ENCODE assay signal across 8 cellular contexts in genomic region chr1:168457296-168457695, GRCh38.
A peak's percentile ranks its signal among the peaks of the same experiment; 100 is the strongest.
DNase-seq lines count a peak whose midpoint lies in the region; ATAC-seq, FAIRE-seq and TF ChIP-seq lines count a peak whose summit lies in the region.
"Not testable (repeated sequence)": the region's sequence is repeated elsewhere in the genome, so short reads cannot be mapped to it uniquely, and the experiment has no call there.

No MANE protein-coding gene starts in this region.

- intact Hi-C loops in CD4-positive, alpha-beta memory T cell (cut with micrococcal nuclease); K562 (cut with micrococcal nuclease); esophagus muscularis mucosa (cut with DNase I); transverse colon (cut with DNase I; ENCODE audit: low total_unique reads): not testable (repeated sequence)

- not testable (repeated sequence) for ATAC-seq in activated T-cell treated with anti-CD3 and anti-CD28 coated beads, Interleukin-2, amount 50 U/mL, for 4 hours; K562; natural killer cell treated with Interleukin-12 subunit alpha and Interleukin-12 subunit beta and Interleukin-15 and Interleukin-18, amount 100 ng/mL, for 72 hours

- not testable (repeated sequence) for H3K4me1 ChIP-seq in CD4-positive, alpha-beta memory T cell (ENCODE audit: insufficient read depth, low read length); K562 (replicated peaks in 1 of 2; ENCODE audit: control insufficient read depth in 2 of 2, insufficient read depth in 2 of 2, low read length in 2 of 2); transverse colon
- H3K4me1 ChIP-seq in esophagus muscularis mucosa, result peaks cover 0 to 18% (median 7%) of the 10 kb centered on the region in 4 donors

- POLR2A ChIA-PET in CD4-positive, alpha-beta memory T cell (lab: Charles Lee; ENCODE audit: partially characterized antibody), result interaction anchor here (1.0 kb wide), 1 partner anchor 14 kb away, joined by 3 read pairs; no protein-coding TSS in a partner anchor
- POLR2A ChIA-PET in K562 (lab: Yijun Ruan, JAX), result not testable (repeated sequence)

- peak; percentile 78 for FAIRE-seq in RCC 7860 (lab: Jason Lieb, UNC)
- FAIRE-seq in K562 (lab: Jason Lieb, UNC), result not testable (repeated sequence)

- in situ Hi-C loops in K562 (cut with MboI), result not testable (repeated sequence)
- in situ Hi-C loops in transverse colon (cut with MboI; ENCODE audit: low pct_ligation_motif_present in 1 of 4, low pct_unique_long_range_greater_than_20kb in 1 of 4, low sequenced_read_pairs in 3 of 4), result loop anchor here in 1 of 4 donors (25.0 kb wide), 1 partner anchor 655 kb away; the partner anchor contains the start of gene ATP1B1

- H3K79me2 ChIP-seq in K562 (ENCODE audit: control insufficient read depth, insufficient read depth, low read length), result not testable (repeated sequence)

- WGBS in K562 (ENCODE audit: insufficient coverage, low coverage, missing lambda C conversion rate), result under 1% methylated on average over 8 of the region's 8 CpGs
- 92% methylated on average over 8 of the region's 8 CpGs for WGBS in esophagus muscularis mucosa
- 37 to 46% methylated on average over 6 to 8 of the region's 8 CpGs for WGBS in transverse colon (ENCODE audit: low coverage in 1 of 2), 2 donors

- H4K20me1 ChIP-seq in K562 (replicated peaks; ENCODE audit: control insufficient read depth, insufficient read depth, low read length), result not testable (repeated sequence)

- H3K27me3 ChIP-seq in CD4-positive, alpha-beta memory T cell (ENCODE audit: insufficient read depth, low read length); K562 (ENCODE audit: control insufficient read depth in 2 of 2, insufficient read depth in 2 of 2, low read length in 2 of 2); esophagus muscularis mucosa; transverse colon: not testable (repeated sequence)

- not testable (repeated sequence) for TF ChIP-seq RAD21 in K562 (CRISPR knock-in tag; conservative IDR thresholded peaks at IDR 0.05 in 1 of 2, IDR thresholded peaks at IDR 0.05 in 1 of 2)

- not testable (repeated sequence) for H3K4me3 ChIP-seq in CD4-positive, alpha-beta memory T cell (ENCODE audit: low read length in 2 of 2); K562; esophagus muscularis mucosa; transverse colon

- not testable (repeated sequence) for DNase-seq in CD4-positive, alpha-beta memory T cell; activated T-cell treated with anti-CD3 and anti-CD28 coated beads, Interleukin-2, amount 50 U/mL, for 4 hours; K562 (ENCODE audit: extremely low read depth in 1 of 4, low spot score in 3 of 4); natural killer cell treated with Interleukin-12 subunit alpha and Interleukin-12 subunit beta and Interleukin-15 and Interleukin-18, amount 100 ng/mL, for 72 hours (ENCODE audit: low spot score); transverse colon
- DNase-seq in HFFc6, result peak; percentile 44
- peak; percentile 43 for DNase-seq in RCC 7860 (ENCODE audit: low spot score)
- DNase-seq in esophagus muscularis mucosa (ENCODE audit: extremely low spot score), result peak; percentile 42

- H3K27ac Mint-ChIP-seq in CD4-positive, alpha-beta memory T cell, result peak overlapping the region in 4 of 7 donors; percentile 33 to 51 (median 38)
- H3K27ac Mint-ChIP-seq in HFFc6, result peak overlapping the region; percentile 54
- peak overlapping the region; percentile 34 to 36 for H3K27ac Mint-ChIP-seq in natural killer cell treated with Interleukin-12 subunit alpha and Interleukin-12 subunit beta and Interleukin-15 and Interleukin-18, amount 100 ng/mL, for 72 hours

- H3K4me1 Mint-ChIP-seq in CD4-positive, alpha-beta memory T cell, result peaks cover 7 to 40% (median 17%) of the 10 kb centered on the region in 4 donors
- H3K4me1 Mint-ChIP-seq in HFFc6 (ENCODE audit: low read depth), result peaks cover 49% of the 10 kb centered on the region
- peaks cover 12% of the 10 kb centered on the region for H3K4me1 Mint-ChIP-seq in activated T-cell treated with anti-CD3 and anti-CD28 coated beads, Interleukin-2, amount 50 U/mL, for 4 hours (ENCODE audit: low read depth)
- H3K4me1 Mint-ChIP-seq in natural killer cell treated with Interleukin-12 subunit alpha and Interleukin-12 subunit beta and Interleukin-15 and Interleukin-18, amount 100 ng/mL, for 72 hours (ENCODE audit: low read depth in 2 of 2), result peaks cover 21 to 27% of the 10 kb centered on the region in 2 donors

- not testable (repeated sequence) for H2AFZ ChIP-seq in K562 (ENCODE audit: low read depth, low read length)

- H3K4me3 Mint-ChIP-seq in CD4-positive, alpha-beta memory T cell, result peak overlapping the region in 5 of 8 donors; percentile 24 to 61 (median 45)
- peak overlapping the region; percentile 63 for H3K4me3 Mint-ChIP-seq in HFFc6
- H3K4me3 Mint-ChIP-seq in activated T-cell treated with anti-CD3 and anti-CD28 coated beads, Interleukin-2, amount 50 U/mL, for 4 hours, result peak overlapping the region; percentile 0
- H3K4me3 Mint-ChIP-seq in natural killer cell treated with Interleukin-12 subunit alpha and Interleukin-12 subunit beta and Interleukin-15 and Interleukin-18, amount 100 ng/mL, for 72 hours, result peak overlapping the region; percentile 50

- H3K9ac ChIP-seq in K562 (ENCODE audit: insufficient read depth in 1 of 2, low read depth in 2 of 2, low read length in 2 of 2), result not testable (repeated sequence)

- not testable (repeated sequence) for TF ChIP-seq POLR2A in K562 (conservative IDR thresholded peaks at IDR 0.05); esophagus muscularis mucosa (IDR thresholded peaks at IDR 0.05; ENCODE audit: low read depth); transverse colon (IDR thresholded peaks at IDR 0.05)

- H3K9me3 Mint-ChIP-seq in CD4-positive, alpha-beta memory T cell, result peaks cover 9 to 29% (median 18%) of the 10 kb centered on the region in 8 donors
- H3K9me3 Mint-ChIP-seq in HFFc6, result peaks cover 16% of the 10 kb centered on the region
- H3K9me3 Mint-ChIP-seq in activated T-cell treated with anti-CD3 and anti-CD28 coated beads, Interleukin-2, amount 50 U/mL, for 4 hours, result peaks cover 18% of the 10 kb centered on the region
- H3K9me3 Mint-ChIP-seq in natural killer cell treated with Interleukin-12 subunit alpha and Interleukin-12 subunit beta and Interleukin-15 and Interleukin-18, amount 100 ng/mL, for 72 hours, result peaks cover 14% of the 10 kb centered on the region

- H3K36me3 Mint-ChIP-seq in CD4-positive, alpha-beta memory T cell, result peaks cover 4 to 19% of the 10 kb centered on the region in 2 donors
- H3K36me3 Mint-ChIP-seq in HFFc6 (ENCODE audit: low read depth), result peaks cover 34% of the 10 kb centered on the region
- H3K36me3 Mint-ChIP-seq in activated T-cell treated with anti-CD3 and anti-CD28 coated beads, Interleukin-2, amount 50 U/mL, for 4 hours (ENCODE audit: insufficient read depth), result not testable (repeated sequence)
- H3K36me3 Mint-ChIP-seq in natural killer cell treated with Interleukin-12 subunit alpha and Interleukin-12 subunit beta and Interleukin-15 and Interleukin-18, amount 100 ng/mL, for 72 hours, result peaks cover 29% of the 10 kb centered on the region

- CTCF ChIA-PET in CD4-positive, alpha-beta memory T cell (lab: Charles Lee; ENCODE audit: partially characterized antibody), result interaction anchor here (0.8 kb wide), 1 partner anchor 18 kb away, joined by 3 read pairs; no protein-coding TSS in a partner anchor
- CTCF ChIA-PET in K562 (lab: Yijun Ruan, JAX; ENCODE audit: low intra/inter-chr PET ratio), result not testable (repeated sequence)

- not testable (repeated sequence) for H3K9me3 ChIP-seq in CD4-positive, alpha-beta memory T cell (ENCODE audit: control insufficient read depth in 1 of 2, low read length in 2 of 2); K562 (replicated peaks; ENCODE audit: control insufficient read depth, insufficient read depth, low read depth, low read length); esophagus muscularis mucosa
- H3K9me3 ChIP-seq in transverse colon, result peaks cover 0 to 10% of the 10 kb centered on the region in 2 donors

- TF ChIP-seq CTCF in HFFc6 (IDR thresholded peaks at IDR 0.05); K562 (IDR thresholded peaks at IDR 0.05 in 2 of 3, conservative IDR thresholded peaks at IDR 0.05 in 1 of 3; ENCODE audit: insufficient read depth in 2 of 3, low read depth in 1 of 3, low read length in 3 of 3); esophagus muscularis mucosa (IDR thresholded peaks at IDR 0.05); transverse colon (IDR thresholded peaks at IDR 0.05): not testable (repeated sequence)

- not testable (repeated sequence) for H3K27ac ChIP-seq in CD4-positive, alpha-beta memory T cell (ENCODE audit: low read depth, low read length); K562 (ENCODE audit: extremely low read depth, low read depth, low read length); esophagus muscularis mucosa (replicated peaks in 1 of 4)
- peak overlapping the region in 3 of 4 donors; percentile 35 to 60 (median 41) for H3K27ac ChIP-seq in transverse colon

- BruUV-seq in K562 (replicated peaks; lab: Mats Ljungman, UMichigan), result not testable (repeated sequence)

- H3K9me1 ChIP-seq in K562 (ENCODE audit: control insufficient read depth, insufficient read depth, low read length), result not testable (repeated sequence)

- H3K36me3 ChIP-seq in CD4-positive, alpha-beta memory T cell (ENCODE audit: insufficient read depth, low read length); K562 (ENCODE audit: control insufficient read depth, insufficient read depth, low read length); esophagus muscularis mucosa; transverse colon: not testable (repeated sequence)

- H3K27me3 Mint-ChIP-seq in CD4-positive, alpha-beta memory T cell; HFFc6 (ENCODE audit: insufficient read depth); activated T-cell treated with anti-CD3 and anti-CD28 coated beads, Interleukin-2, amount 50 U/mL, for 4 hours (ENCODE audit: low read depth); natural killer cell treated with Interleukin-12 subunit alpha and Interleukin-12 subunit beta and Interleukin-15 and Interleukin-18, amount 100 ng/mL, for 72 hours: not testable (repeated sequence)

- not testable (repeated sequence) for H3K4me2 ChIP-seq in K562 (ENCODE audit: insufficient read depth, low read length)

- TF ChIP-seq EP300 in K562 (IDR thresholded peaks at IDR 0.05; ENCODE audit: low read length); esophagus muscularis mucosa (IDR thresholded peaks at IDR 0.05); transverse colon (IDR thresholded peaks at IDR 0.05; ENCODE audit: low read depth): not testable (repeated sequence)

Comparison
In these comparisons a context has a peak if more than half of its experiments do, and no peak if none do; other contexts are left out.
1. H3K4me3 Mint-ChIP-seq: peak in every context shown above with its lines; median percentile 63 in HFFc6; 50 in natural killer cell treated with Interleukin-12 subunit alpha and Interleukin-12 subunit beta and Interleukin-15 and Interleukin-18, amount 100 ng/mL, for 72 hours; 45 in CD4-positive, alpha-beta memory T cell; 0 in activated T-cell treated with anti-CD3 and anti-CD28 coated beads, Interleukin-2, amount 50 U/mL, for 4 hours.